ENCODE assay signal across 20 cellular contexts in the genomic region with DNA sequence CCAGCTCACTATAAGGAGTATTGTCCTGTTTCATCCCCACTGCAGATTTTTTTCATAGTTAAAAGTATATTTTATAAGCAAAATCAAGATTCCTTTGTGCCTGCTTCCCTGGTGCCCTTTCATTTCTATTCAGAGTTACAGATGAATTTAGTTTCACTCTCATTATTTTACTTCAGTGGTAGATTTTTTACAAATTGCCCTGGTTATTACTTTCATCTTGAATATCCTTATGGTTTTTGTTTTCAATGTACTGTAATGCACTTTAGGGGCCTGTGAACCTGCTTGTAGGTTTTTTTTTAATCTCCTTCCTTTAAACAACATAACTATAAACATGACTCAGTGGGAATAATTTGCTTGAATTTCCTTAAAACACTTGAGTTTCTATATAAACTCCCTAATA.
DNase-seq lines count a peak whose midpoint lies in the region; ATAC-seq, FAIRE-seq and TF ChIP-seq lines count a peak whose summit lies in the region.
"Had no signal": no experiment of that assay in that cellular context is flagged by ENCODE, and none has a peak within 500 bp of the region (broad histone marks: within the 10 kb centered on the region; RNA-seq: fewer than 3 reads in every experiment).

No MANE protein-coding gene starts in this region.

- no peak overlapping the region for H2AFZ ChIP-seq in OCI-LY3 (ENCODE audit: low read depth, low read length)
- H2AFZ ChIP-seq in endothelial cell of umbilical vein (ENCODE audit: low read depth, low read length): no peak overlapping the region
- H2AFZ ChIP-seq in PC-9: no peak overlapping the region

- H3K9me3 ChIP-seq in OCI-LY3 (ENCODE audit: insufficient read depth, low read length) (no peaks in the 10 kb centered on the region), endothelial cell of umbilical vein (replicated peaks; ENCODE audit: control insufficient read depth, insufficient read depth, low read length) (no peaks in the 10 kb centered on the region), PC-9 (ENCODE audit: insufficient read depth, low read depth) (no peaks in the 10 kb centered on the region)
- H3K9me3 ChIP-seq: BE2C, MG63, SJSA1 had no signal

- no TSS peak for BruUV-seq in endothelial cell of umbilical vein (replicated peaks; lab: Mats Ljungman, UMichigan)
- no TSS peak for BruUV-seq in PC-9 (replicated peaks; lab: Mats Ljungman, UMichigan)

- no peak for TF ChIP-seq POLR2A in endothelial cell of umbilical vein (IDR thresholded peaks at IDR 0.05; ENCODE audit: low read depth, low read length)

- TF ChIP-seq CTCF in GM12865 (IDR thresholded peaks at IDR 0.05; ENCODE audit: insufficient read depth, low read depth, low read length, missing control alignments) (no peak), OCI-LY3 (IDR thresholded peaks at IDR 0.05; ENCODE audit: low read depth, low read length) (no peak), endothelial cell of umbilical vein (IDR thresholded peaks at IDR 0.05; ENCODE audit: extremely low read depth in 1 of 2, insufficient read depth in 1 of 2, low read depth in 1 of 2, low read length in 2 of 2) (no peak), PC-9 (conservative IDR thresholded peaks at IDR 0.05) (no peak)

- POLR2A ChIA-PET in endothelial cell of umbilical vein (lab: Charles Lee): no interaction called here
- POLR2A ChIA-PET in PC-9 (lab: Charles Lee; ENCODE audit: unreplicated experiment): no interaction called here

- peak; percentile 48 for FAIRE-seq in endothelial cell of umbilical vein (lab: Jason Lieb, UNC)
- FAIRE-seq: H54 had no signal

- intact Hi-C loops in endothelial cell of umbilical vein (cut with micrococcal nuclease): no loop called here
- intact Hi-C loops in PC-9 (cut with micrococcal nuclease; ENCODE audit: unreplicated experiment): no loop called here

- H3K4me1 ChIP-seq in OCI-LY3 (ENCODE audit: low read length): peaks cover 14% of the 10 kb centered on the region
- H3K4me1 ChIP-seq in endothelial cell of umbilical vein (ENCODE audit: control insufficient read depth, extremely low read depth, insufficient read depth, low read length): no peaks in the 10 kb centered on the region
- no peaks in the 10 kb centered on the region for H3K4me1 ChIP-seq in PC-9 (replicated peaks; ENCODE audit: insufficient read depth)
- H3K4me1 ChIP-seq: BE2C, SJSA1 had no signal

- dilution Hi-C loops in endothelial cell of umbilical vein (cut with MboI; ENCODE audit: extremely low pct_ligation_motif_present, low sequenced_read_pairs): no loop called here

- H3K36me3 ChIP-seq in OCI-LY3 (replicated peaks; ENCODE audit: low read depth, low read length): no peaks in the 10 kb centered on the region
- H3K36me3 ChIP-seq in endothelial cell of umbilical vein (ENCODE audit: control insufficient read depth in 2 of 2, extremely low read depth in 1 of 2, insufficient read depth in 2 of 2, low read length in 2 of 2): no peaks in the 10 kb centered on the region
- H3K36me3 ChIP-seq in PC-9 (ENCODE audit: low read depth): no peaks in the 10 kb centered on the region
- H3K36me3 ChIP-seq: BE2C, MG63, SJSA1 had no signal

- H3K9ac ChIP-seq in OCI-LY3 (ENCODE audit: low read length) (no peak overlapping the region), endothelial cell of umbilical vein (replicated peaks; ENCODE audit: extremely low read depth, insufficient read depth, low read length) (no peak overlapping the region)

- H3K27me3 ChIP-seq in OCI-LY3 (ENCODE audit: low read depth, low read length) (no peaks in the 10 kb centered on the region), endothelial cell of umbilical vein (ENCODE audit: control insufficient read depth in 2 of 2, insufficient read depth in 2 of 2, low read length in 2 of 2) (no peaks in the 10 kb centered on the region), PC-9 (ENCODE audit: insufficient read depth, low read depth) (no peaks in the 10 kb centered on the region)
- H3K27me3 ChIP-seq: BE2C, MG63, SJSA1 had no signal

- H3K79me2 ChIP-seq in OCI-LY3 (ENCODE audit: low read length) (no peaks in the 10 kb centered on the region), endothelial cell of umbilical vein (ENCODE audit: control insufficient read depth, insufficient read depth, low read length) (no peaks in the 10 kb centered on the region), PC-9 (ENCODE audit: low read depth) (no peaks in the 10 kb centered on the region)

- peak overlapping the region; percentile 11; the same call in 1 of the 2 replicates for H3K4me2 ChIP-seq in OCI-LY3 (ENCODE audit: low read length)
- H3K4me2 ChIP-seq in endothelial cell of umbilical vein (ENCODE audit: insufficient read depth, low read length): no peak overlapping the region
- H3K4me2 ChIP-seq in PC-9: no peak overlapping the region

- ATAC-seq in GM18520 (IDR thresholded peaks at IDR 0.05; ENCODE audit: unreplicated experiment): peak; percentile 55
- ATAC-seq: Right ventricle myocardium inferior had no signal

- CTCF ChIA-PET in endothelial cell of umbilical vein (lab: Charles Lee): no interaction called here
- CTCF ChIA-PET in PC-9 (lab: Charles Lee): no interaction called here

- H3K27ac ChIP-seq in OCI-LY3 (ENCODE audit: low read length): no peak overlapping the region
- H3K27ac ChIP-seq in endothelial cell of umbilical vein (ENCODE audit: insufficient read depth, low read depth, low read length): no peak overlapping the region
- H3K27ac ChIP-seq in PC-9: no peak overlapping the region
- H3K27ac ChIP-seq: SJSA1 had no signal

- peak; percentile 1 for DNase-seq in GM12865 (ENCODE audit: low read depth)
- peak; percentile 15 for DNase-seq in endothelial cell of umbilical vein (ENCODE audit: low read depth, low spot score)
- DNase-seq in NCI-H1417 (lab: John Stamatoyannopoulos, UW): no peak
- no peak for DNase-seq in PC-9
- no peak for DNase-seq in NCI-H1105 treated with DMSO at 0.1 percent for 48 hours (lab: John Stamatoyannopoulos, UW)
- DNase-seq: BE2C, EL, GF-D8, Kasumi-1, MG63, NCI-H146, NCI-H2029, NCI-H345, NCI-H82, OCI-M1 had no signal

- no peaks in the 10 kb centered on the region for H3K9me1 ChIP-seq in endothelial cell of umbilical vein (replicated peaks; ENCODE audit: control insufficient read depth, extremely low read depth, insufficient read depth, low read length)

- no peak overlapping the region for H3K4me3 ChIP-seq in GM12865 (ENCODE audit: low read depth, low read length)
- H3K4me3 ChIP-seq in OCI-LY3 (ENCODE audit: low read length): no peak overlapping the region
- H3K4me3 ChIP-seq in endothelial cell of umbilical vein (replicated peaks in 1 of 3; ENCODE audit: insufficient read depth in 1 of 3, low read depth in 1 of 3, low read length in 3 of 3): no peak overlapping the region
- H3K4me3 ChIP-seq in PC-9: no peak overlapping the region
- H3K4me3 ChIP-seq: MG63, SJSA1 had no signal

- H3F3A ChIP-seq in PC-9 (ENCODE audit: insufficient read depth, low read depth): no peaks in the 10 kb centered on the region

- H4K20me1 ChIP-seq in OCI-LY3 (ENCODE audit: insufficient read depth, low read length): no peaks in the 10 kb centered on the region
- H4K20me1 ChIP-seq in endothelial cell of umbilical vein (replicated peaks; ENCODE audit: control insufficient read depth, extremely low read depth, insufficient read depth, low read length): no peaks in the 10 kb centered on the region
- H4K20me1 ChIP-seq in PC-9 (ENCODE audit: insufficient read depth): no peaks in the 10 kb centered on the region

- H3K9me2 ChIP-seq in PC-9 (ENCODE audit: insufficient read depth): no peaks in the 10 kb centered on the region

TF ChIP-seq in endothelial cell of umbilical vein, 7 proteins besides CTCF, POLR2A, EP300 and RAD21:
- TF ChIP-seq, protein P1, sequence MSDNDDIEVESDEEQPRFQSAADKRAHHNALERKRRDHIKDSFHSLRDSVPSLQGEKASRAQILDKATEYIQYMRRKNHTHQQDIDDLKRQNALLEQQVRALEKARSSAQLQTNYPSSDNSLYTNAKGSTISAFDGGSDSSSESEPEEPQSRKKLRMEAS (IDR thresholded peaks at IDR 0.05; ENCODE audit: insufficient read depth, insufficient read length): no peak
- no peak for TF ChIP-seq GATA2 (IDR thresholded peaks at IDR 0.05; ENCODE audit: insufficient read depth, insufficient read length, low read depth, low read length)
- TF ChIP-seq EZH2 (IDR thresholded peaks at IDR 0.05; ENCODE audit: borderline replicate concordance, low read depth, low read length, severe bottlenecking): no peak
- no peak for TF ChIP-seq POLR2AphosphoS5 (IDR thresholded peaks at IDR 0.05; ENCODE audit: insufficient read depth, low read depth, low read length)
- no peak for TF ChIP-seq JUN (IDR thresholded peaks at IDR 0.05; ENCODE audit: borderline replicate concordance, insufficient read depth, insufficient read length, low read depth)
- TF ChIP-seq FOS (IDR thresholded peaks at IDR 0.05; ENCODE audit: borderline replicate concordance, insufficient read depth, low read length): no peak
- no peak for TF ChIP-seq MYC (IDR thresholded peaks at IDR 0.05; ENCODE audit: low read depth, low read length)
TF ChIP-seq in endothelial cell of umbilical vein: peak in this region for 0.

Comparison
In these comparisons a context has a peak if more than half of its experiments do, and no peak if none do; other contexts are left out.
1. DNase-seq: peak in GM12865 (single experiment) and endothelial cell of umbilical vein (single experiment); none in NCI-H1417 (0 of 3), PC-9 (0 of 2) and NCI-H1105 treated with DMSO at 0.1 percent for 48 hours (single experiment).